ENCODE assay signal across 28 cellular contexts in the genomic region with DNA sequence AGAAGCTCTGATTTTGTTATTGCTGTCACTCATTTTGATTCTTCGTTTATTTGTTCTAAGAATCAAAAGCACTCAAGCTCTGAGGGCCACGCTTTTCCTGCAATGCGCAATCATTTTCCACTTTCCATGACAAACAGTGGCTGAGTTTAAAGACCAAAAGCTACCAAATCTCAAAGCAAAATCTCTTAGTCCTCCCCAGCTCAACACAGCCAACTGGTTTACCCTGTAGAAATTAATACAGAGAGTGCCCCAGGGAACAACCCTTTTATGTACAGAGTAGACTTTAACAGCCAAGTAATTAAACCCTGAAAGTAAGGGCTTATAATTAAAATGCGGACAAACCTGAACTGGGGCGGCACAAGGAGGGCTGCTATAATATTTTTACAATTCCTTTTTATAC. TPM values are rescaled to one million over a fixed set of nuclear protein-coding genes. Genes with fewer than 3 reads are reported as not detected.
DNase-seq lines count a peak whose midpoint lies in the region; ATAC-seq, FAIRE-seq and TF ChIP-seq lines count a peak whose summit lies in the region.
"Had no signal": no experiment of that assay in that cellular context is flagged by ENCODE, and none has a peak within 500 bp of the region (broad histone marks: within the 10 kb centered on the region; RNA-seq: fewer than 3 reads in every experiment).

No MANE protein-coding gene starts in this region.

- intact Hi-C loops in activated CD4-positive, alpha-beta memory T cell treated with anti-CD3 and anti-CD28 coated beads for 36 hours (cut with micrococcal nuclease) = loop anchor here (1.0 kb wide), 2 partner anchors 11 to 50 kb away; no protein-coding TSS in a partner anchor

- H3K4me2 ChIP-seq in neural progenitor cell = peak overlapping the region; percentile 26

- H3K4me3 ChIP-seq in neural progenitor cell = no peak overlapping the region
- H3K4me3 ChIP-seq: spleen, tibial nerve had no signal

- no peaks in the 10 kb centered on the region for H3K9me3 Mint-ChIP-seq in activated CD4-positive, alpha-beta memory T cell treated with anti-CD3 and anti-CD28 coated beads for 36 hours
- H3K9me3 Mint-ChIP-seq in neural progenitor cell = no peaks in the 10 kb centered on the region
- H3K9me3 Mint-ChIP-seq: activated CD4-positive, alpha-beta T cell treated with anti-CD3 and anti-CD28 coated beads, Interleukin-2, amount 10 ng/mL, durations not matched to agents 24 days and 14 days; activated naive CD8-positive, alpha-beta T cell treated with anti-CD3 and anti-CD28 coated beads, Interleukin-2, amount 10 ng/mL, durations not matched to agents 7 days and 5 days; effector memory CD8-positive, alpha-beta T cell; stimulated activated naive CD8-positive, alpha-beta T cell treated with anti-CD3 and anti-CD28 coated beads, Interleukin-15, amount 100 ng/mL, for 72 hours; T-cell had no signal

- H3K36me3 ChIP-seq in neural progenitor cell = no peaks in the 10 kb centered on the region

- CTCF ChIA-PET in activated CD4-positive, alpha-beta memory T cell treated with anti-CD3 and anti-CD28 coated beads for 36 hours (lab: Charles Lee) = interaction anchor here (4.1 to 7.1 kb wide), 2 partner anchors 26 to 50 kb away, joined by 84 to 86 read pairs; no protein-coding TSS in a partner anchor

- peak; percentile 35 for DNase-seq in DMS79 treated with DMSO at 0.1 percent for 48 hours (lab: John Stamatoyannopoulos, UW)
- DNase-seq in DMS79 (lab: John Stamatoyannopoulos, UW) = no peak
- DNase-seq in NCI-H1436 (lab: John Stamatoyannopoulos, UW) = peak; percentile 90
- no peak for DNase-seq in activated CD4-positive, alpha-beta memory T cell treated with anti-CD3 and anti-CD28 coated beads for 36 hours
- no peak for DNase-seq in neural progenitor cell (ENCODE audit: low spot score)
- no peak for DNase-seq in T-helper 17 cell
- no peak for DNase-seq in RCC 7860 (ENCODE audit: low spot score)
- DNase-seq in activated CD4-positive, alpha-beta T cell treated with anti-CD3 and anti-CD28 coated beads for 1 hour = no peak
- DNase-seq: 8988T; activated CD4-positive, alpha-beta T cell treated with anti-CD3 and anti-CD28 coated beads, Interleukin-2, amount 10 ng/mL, durations not matched to agents 24 days and 14 days; activated naive CD8-positive, alpha-beta T cell treated with anti-CD3 and anti-CD28 coated beads, Interleukin-2, amount 10 ng/mL, durations not matched to agents 7 days and 5 days; AML-193; effector memory CD8-positive, alpha-beta T cell; KBM-7; kidney; MV-4-11; NCI-H2171 treated with DMSO at 0.1 percent for 48 hours; NCI-H82; PC-3; retina; SHP77 treated with DMSO at 0.1 percent for 48 hours; stimulated activated CD4-positive, alpha-beta T cell treated with anti-CD3 and anti-CD28 coated beads, Interleukin-4, amount 100 ng/mL, for 24 hours; stimulated activated naive CD8-positive, alpha-beta T cell treated with anti-CD3 and anti-CD28 coated beads, Interleukin-15, amount 100 ng/mL, for 72 hours; T-cell had no signal

- no peaks in the 10 kb centered on the region for H3K9me3 ChIP-seq in neural progenitor cell (ENCODE audit: low read depth)
- no peaks in the 10 kb centered on the region for H3K9me3 ChIP-seq in T-helper 17 cell (ENCODE audit: control insufficient read depth, low read length, poor library complexity, severe bottlenecking)
- H3K9me3 ChIP-seq: spleen, tibial nerve had no signal

- H3K9ac ChIP-seq in neural progenitor cell = no peak overlapping the region

- peak overlapping the region; percentile 21 for H3K27ac Mint-ChIP-seq in activated CD4-positive, alpha-beta memory T cell treated with anti-CD3 and anti-CD28 coated beads for 36 hours
- H3K27ac Mint-ChIP-seq in neural progenitor cell (no peak overlapping the region), T-helper 17 cell (no peak overlapping the region)
- H3K27ac Mint-ChIP-seq: activated naive CD8-positive, alpha-beta T cell treated with anti-CD3 and anti-CD28 coated beads, Interleukin-2, amount 10 ng/mL, durations not matched to agents 7 days and 5 days; stimulated activated naive CD8-positive, alpha-beta T cell treated with anti-CD3 and anti-CD28 coated beads, Interleukin-15, amount 100 ng/mL, for 72 hours had no signal

- peaks cover 20% of the 10 kb centered on the region for H3K4me1 ChIP-seq in neural progenitor cell

- H3K4me3 Mint-ChIP-seq in activated CD4-positive, alpha-beta memory T cell treated with anti-CD3 and anti-CD28 coated beads for 36 hours = no peak overlapping the region
- H3K4me3 Mint-ChIP-seq in neural progenitor cell (no peak overlapping the region), T-helper 17 cell (no peak overlapping the region)
- H3K4me3 Mint-ChIP-seq: activated CD4-positive, alpha-beta T cell treated with anti-CD3 and anti-CD28 coated beads, Interleukin-2, amount 10 ng/mL, durations not matched to agents 24 days and 14 days; activated naive CD8-positive, alpha-beta T cell treated with anti-CD3 and anti-CD28 coated beads, Interleukin-2, amount 10 ng/mL, durations not matched to agents 7 days and 5 days; stimulated activated naive CD8-positive, alpha-beta T cell treated with anti-CD3 and anti-CD28 coated beads, Interleukin-15, amount 100 ng/mL, for 72 hours; T-cell had no signal

- ATAC-seq in T-helper 17 cell = no peak
- ATAC-seq: effector memory CD8-positive, alpha-beta T cell; esophagus mucosa; PC-3; stimulated activated naive CD8-positive, alpha-beta T cell treated with anti-CD3 and anti-CD28 coated beads, Interleukin-15, amount 100 ng/mL, for 72 hours; T-cell had no signal

- no peaks in the 10 kb centered on the region for H3K27me3 ChIP-seq in neural progenitor cell
- H3K27me3 ChIP-seq: spleen, tibial nerve had no signal

- POLR2A ChIA-PET in activated CD4-positive, alpha-beta memory T cell treated with anti-CD3 and anti-CD28 coated beads for 36 hours (lab: Charles Lee) = interaction anchor here (3.4 to 5.8 kb wide), 4 partner anchors 10 to 43 kb away, joined by 23 to 155 read pairs (median 46); no protein-coding TSS in a partner anchor

- H3K27ac ChIP-seq in neural progenitor cell = no peak overlapping the region

- no peaks in the 10 kb centered on the region for H3F3A ChIP-seq in neural progenitor cell (ENCODE audit: low read depth)

- H3K36me3 Mint-ChIP-seq in activated CD4-positive, alpha-beta memory T cell treated with anti-CD3 and anti-CD28 coated beads for 36 hours = peaks cover 44% of the 10 kb centered on the region
- H3K36me3 Mint-ChIP-seq in neural progenitor cell (peaks cover 22% of the 10 kb centered on the region), T-helper 17 cell (ENCODE audit: low read depth) (peaks cover 8% of the 10 kb centered on the region)

- no peak for TF ChIP-seq CTCF in neural progenitor cell (IDR thresholded peaks at IDR 0.05)

- no peak for FAIRE-seq in RCC 7860 (lab: Jason Lieb, UNC)
- FAIRE-seq: frontal cortex, kidney had no signal

- H4K20me1 ChIP-seq in neural progenitor cell (ENCODE audit: low read depth) = peaks cover 21% of the 10 kb centered on the region

- peaks cover 90% of the 10 kb centered on the region for H3K4me1 Mint-ChIP-seq in activated CD4-positive, alpha-beta memory T cell treated with anti-CD3 and anti-CD28 coated beads for 36 hours (ENCODE audit: low read depth)
- H3K4me1 Mint-ChIP-seq in neural progenitor cell (peaks cover 35% of the 10 kb centered on the region), T-helper 17 cell (peaks cover 57% of the 10 kb centered on the region)

- H3K27me3 Mint-ChIP-seq in activated CD4-positive, alpha-beta memory T cell treated with anti-CD3 and anti-CD28 coated beads for 36 hours = no peaks in the 10 kb centered on the region
- H3K27me3 Mint-ChIP-seq in neural progenitor cell (ENCODE audit: insufficient read depth, low read depth) (peaks cover 1% of the 10 kb centered on the region), T-helper 17 cell (no peaks in the 10 kb centered on the region)
- H3K27me3 Mint-ChIP-seq: activated CD4-positive, alpha-beta T cell treated with anti-CD3 and anti-CD28 coated beads, Interleukin-2, amount 10 ng/mL, durations not matched to agents 24 days and 14 days; activated naive CD8-positive, alpha-beta T cell treated with anti-CD3 and anti-CD28 coated beads, Interleukin-2, amount 10 ng/mL, durations not matched to agents 7 days and 5 days; effector memory CD8-positive, alpha-beta T cell; T-cell had no signal

- H2AFZ ChIP-seq in neural progenitor cell (replicated peaks) = no peak overlapping the region

- no peaks in the 10 kb centered on the region for H3K79me2 ChIP-seq in neural progenitor cell (ENCODE audit: low read depth)

RNA-seq across cellular contexts. Expression of a gene that starts 53.2 kb away (rescaled TPM):
- 10 to 100 TPM; 25.3 to 25.5 TPM for total RNA-seq in activated CD4-positive, alpha-beta memory T cell treated with anti-CD3 and anti-CD28 coated beads for 36 hours
- 15.3 and 44.1 TPM in 2 replicates for total RNA-seq in neural progenitor cell (ENCODE audit: low replicate concordance)
- total RNA-seq in T-helper 17 cell = 10 to 100 TPM; 68.5 to 69.2 TPM

Comparison
In these comparisons a context has a peak if more than half of its experiments do, and no peak if none do; other contexts are left out.
1. DNase-seq: peak in DMS79 treated with DMSO at 0.1 percent for 48 hours (single experiment) and NCI-H1436 (single experiment); none in DMS79 (single experiment), activated CD4-positive, alpha-beta memory T cell treated with anti-CD3 and anti-CD28 coated beads for 36 hours (single experiment), neural progenitor cell (single experiment), T-helper 17 cell (0 of 3), RCC 7860 (single experiment) and activated CD4-positive, alpha-beta T cell treated with anti-CD3 and anti-CD28 coated beads for 1 hour (single experiment).